Comparison of ENCODE assay signal across 27 cellular contexts in genomic region chr19:29615891-29616425, GRCh38. TPM values are rescaled to one million over a fixed set of nuclear protein-coding genes. Genes with fewer than 3 reads are reported as not detected.
DNase-seq lines count a peak whose midpoint lies in the region; ATAC-seq, FAIRE-seq and TF ChIP-seq lines count a peak whose summit lies in the region.
"Had no signal": no experiment of that assay in that cellular context is flagged by ENCODE, and none has a peak within 500 bp of the region (broad histone marks: within the 10 kb centered on the region; RNA-seq: fewer than 3 reads in every experiment).

No MANE protein-coding gene starts in this region.

- H3K27me3 Mint-ChIP-seq in T-helper 2 cell treated with Interferon-gamma antibody and Interleukin-4, amounts not matched to agents 5 μg/mL and 100 μg/mL, for 36 hours (ENCODE audit: low read depth), result no peaks in the 10 kb centered on the region
- H3K27me3 Mint-ChIP-seq: CD8-positive, alpha-beta memory T cell had no signal

- no peak for TF ChIP-seq CTCF in kidney (IDR thresholded peaks at IDR 0.05; ENCODE audit: borderline replicate concordance, extremely low read depth, insufficient read depth)

- no peaks in the 10 kb centered on the region for H3K9me3 Mint-ChIP-seq in T-helper 2 cell treated with Interferon-gamma antibody and Interleukin-4, amounts not matched to agents 5 μg/mL and 100 μg/mL, for 36 hours
- H3K9me3 Mint-ChIP-seq in stimulated activated effector memory CD8-positive, alpha-beta T cell treated with anti-CD3 and anti-CD28 coated beads, Interleukin-12 subunit alpha, Interleukin-12 subunit beta, amount 100 ng/mL, for 72 hours, result no peaks in the 10 kb centered on the region
- H3K9me3 Mint-ChIP-seq: CD8-positive, alpha-beta memory T cell had no signal

- H3K4me3 Mint-ChIP-seq in T-helper 2 cell treated with Interferon-gamma antibody and Interleukin-4, amounts not matched to agents 5 μg/mL and 100 μg/mL, for 36 hours, result no peak overlapping the region
- H3K4me3 Mint-ChIP-seq in stimulated activated effector memory CD8-positive, alpha-beta T cell treated with anti-CD3 and anti-CD28 coated beads, Interleukin-12 subunit alpha, Interleukin-12 subunit beta, amount 100 ng/mL, for 72 hours, result no peak overlapping the region
- H3K4me3 Mint-ChIP-seq: CD8-positive, alpha-beta memory T cell had no signal

- H3K27me3 ChIP-seq in H7 (ENCODE audit: control insufficient read depth, insufficient read depth, low read length), result no peaks in the 10 kb centered on the region

- peak overlapping the region; percentile 20 for H3K27ac Mint-ChIP-seq in T-helper 2 cell treated with Interferon-gamma antibody and Interleukin-4, amounts not matched to agents 5 μg/mL and 100 μg/mL, for 36 hours
- peak overlapping the region; percentile 29 for H3K27ac Mint-ChIP-seq in stimulated activated effector memory CD8-positive, alpha-beta T cell treated with anti-CD3 and anti-CD28 coated beads, Interleukin-12 subunit alpha, Interleukin-12 subunit beta, amount 100 ng/mL, for 72 hours

- no peak for ATAC-seq in stimulated activated effector memory CD8-positive, alpha-beta T cell treated with anti-CD3 and anti-CD28 coated beads, Interleukin-12 subunit alpha, Interleukin-12 subunit beta, amount 100 ng/mL, for 72 hours

- H3K9ac ChIP-seq in kidney (ENCODE audit: low read length in 2 of 2), result no peak overlapping the region
- H3K9ac ChIP-seq: KMS-11 had no signal

- H3K9me3 ChIP-seq in kidney (ENCODE audit: control insufficient read depth in 1 of 2, low read length in 2 of 2), result no peaks in the 10 kb centered on the region

- intact Hi-C loops in kidney (cut with DNase I), result loop anchor here (10.0 kb wide), 1 partner anchor 99 kb away; the partner anchor contains the start of gene C19orf12

- FAIRE-seq in kidney (lab: Jason Lieb, UNC), result no peak
- FAIRE-seq: G401.6 had no signal

- H3K36me3 ChIP-seq in H7 (replicated peaks; ENCODE audit: control insufficient read depth, insufficient read depth, low read length) (peaks cover 18% of the 10 kb centered on the region), kidney (ENCODE audit: control insufficient read depth in 1 of 2, insufficient read depth in 2 of 2, low read length in 2 of 2) (peaks cover 23 to 30% of the 10 kb centered on the region in 2 donors)

- DNase-seq in T-helper 2 cell treated with Interferon-gamma antibody and Interleukin-4, amounts not matched to agents 5 μg/mL and 100 μg/mL, for 36 hours (ENCODE audit: low spot score), result no peak
- no peak for DNase-seq in T-helper 2 cell
- peak; percentile 9 for DNase-seq in H7
- DNase-seq in kidney, result peak; percentile 35
- no peak for DNase-seq in stimulated activated effector memory CD8-positive, alpha-beta T cell treated with anti-CD3 and anti-CD28 coated beads, Interleukin-12 subunit alpha, Interleukin-12 subunit beta, amount 100 ng/mL, for 72 hours (ENCODE audit: low spot score in 2 of 2)
- DNase-seq in GF-D8 (lab: John Stamatoyannopoulos, UW), result no peak
- DNase-seq in NCI-H1417 (lab: John Stamatoyannopoulos, UW), result no peak
- no peak for DNase-seq in SW 1271 (lab: John Stamatoyannopoulos, UW)
- DNase-seq: ACHN; Calu3; CD8-positive, alpha-beta memory T cell; NCI-H1105 treated with DMSO at 0.1 percent for 48 hours; NCI-H1694; NCI-H2081; NCI-H2171; NCI-H345; NCI-H524; NCI-H774; NK-92 treated with Interleukin-12 subunit alpha and Interleukin-12 subunit beta, amount 100 ng/mL, for 24 hours; SHP77 treated with DMSO at 0.1 percent for 48 hours had no signal

- H3K4me1 Mint-ChIP-seq in T-helper 2 cell treated with Interferon-gamma antibody and Interleukin-4, amounts not matched to agents 5 μg/mL and 100 μg/mL, for 36 hours (ENCODE audit: low read depth), result peaks cover 10% of the 10 kb centered on the region
- peaks cover 33% of the 10 kb centered on the region for H3K4me1 Mint-ChIP-seq in stimulated activated effector memory CD8-positive, alpha-beta T cell treated with anti-CD3 and anti-CD28 coated beads, Interleukin-12 subunit alpha, Interleukin-12 subunit beta, amount 100 ng/mL, for 72 hours

- H3K27ac ChIP-seq in kidney (ENCODE audit: low read depth in 2 of 2, low read length in 2 of 2), result no peak overlapping the region
- H3K27ac ChIP-seq: 22Rv1, C4-2B, HL-60, KMS-11, RWPE1, SK-N-MC had no signal

- peaks cover 36% of the 10 kb centered on the region for H3K36me3 Mint-ChIP-seq in T-helper 2 cell treated with Interferon-gamma antibody and Interleukin-4, amounts not matched to agents 5 μg/mL and 100 μg/mL, for 36 hours (ENCODE audit: low read depth)
- peaks cover 56% of the 10 kb centered on the region for H3K36me3 Mint-ChIP-seq in stimulated activated effector memory CD8-positive, alpha-beta T cell treated with anti-CD3 and anti-CD28 coated beads, Interleukin-12 subunit alpha, Interleukin-12 subunit beta, amount 100 ng/mL, for 72 hours

- no peak overlapping the region for H3K4me3 ChIP-seq in H7 (ENCODE audit: insufficient read depth, low read depth, low read length)
- no peak overlapping the region for H3K4me3 ChIP-seq in kidney (ENCODE audit: low read length in 2 of 2)
- H3K4me3 ChIP-seq: SK-N-MC had no signal

- no peaks in the 10 kb centered on the region for H3K4me1 ChIP-seq in kidney (ENCODE audit: control insufficient read depth in 1 of 2, insufficient read depth in 1 of 2, low read depth in 1 of 2, low read length in 2 of 2)

RNA-seq across cellular contexts. Expression of gene POP4, which starts 9.9 kb away (rescaled TPM):
- total RNA-seq in H7 (2014; rRNA removed; shearing (Covaris generic)), result 63.5 and 69.1 TPM in 2 replicates
- total RNA-seq in kidney, result 60.5 TPM
- polyA plus RNA-seq in kidney (ENCODE audit: insufficient read depth, low read depth, low replicate concordance), result 87.9 TPM

RNA-seq across cellular contexts. Expression of gene PLEKHF1, which starts 49.3 kb away (rescaled TPM):
- 12.9 and 19.4 TPM in 2 replicates for total RNA-seq in H7 (2014; rRNA removed; shearing (Covaris generic))
- total RNA-seq in kidney, result 11.7 TPM
- 7.1 TPM for polyA plus RNA-seq in kidney (ENCODE audit: insufficient read depth, low read depth, low replicate concordance)

Comparison
In these comparisons a context has a peak if more than half of its experiments do, and no peak if none do; other contexts are left out.
1. DNase-seq: peak in H7 (single experiment) and kidney (single experiment); none in T-helper 2 cell treated with Interferon-gamma antibody and Interleukin-4, amounts not matched to agents 5 μg/mL and 100 μg/mL, for 36 hours (single experiment), T-helper 2 cell (0 of 5), stimulated activated effector memory CD8-positive, alpha-beta T cell treated with anti-CD3 and anti-CD28 coated beads, Interleukin-12 subunit alpha, Interleukin-12 subunit beta, amount 100 ng/mL, for 72 hours (0 of 2), GF-D8 (single experiment), NCI-H1417 (0 of 3) and SW 1271 (0 of 2).